Comparison of ENCODE assay signal across 19 cellular contexts in the genomic region with DNA sequence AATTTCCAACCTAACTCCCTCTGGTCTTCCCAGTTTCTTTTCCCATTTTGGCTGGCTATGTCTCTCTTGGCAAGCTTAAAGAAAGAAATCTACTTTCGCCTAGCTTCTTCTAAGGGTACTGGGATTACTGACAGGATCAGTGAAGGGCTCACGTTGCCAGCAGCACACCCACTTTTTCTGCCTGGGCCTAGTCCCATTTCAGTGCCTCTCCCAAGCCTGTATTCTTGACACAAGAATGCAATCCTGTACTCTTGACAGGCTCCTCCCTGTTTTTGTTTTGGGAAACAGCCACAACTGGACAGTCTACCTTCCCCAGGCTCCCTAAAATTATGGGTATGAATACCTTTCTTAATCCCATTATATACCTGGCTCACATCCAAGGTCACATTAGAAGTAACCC.
DNase-seq lines count a peak whose midpoint lies in the region; ATAC-seq and TF ChIP-seq lines count a peak whose summit lies in the region.
"Had no signal": no experiment of that assay in that cellular context is flagged by ENCODE, and none has a peak within 500 bp of the region (broad histone marks: within the 10 kb centered on the region; RNA-seq: fewer than 3 reads in every experiment).

No MANE protein-coding gene starts in this region.

- H3K36me3 Mint-ChIP-seq in mesothelial cell of epicardium (peaks cover 7% of the 10 kb centered on the region), progenitor cell of endocrine pancreas (ENCODE audit: insufficient read depth) (peaks cover 2% of the 10 kb centered on the region)

- H3K4me3 Mint-ChIP-seq in mesothelial cell of epicardium: no peak overlapping the region
- no peak overlapping the region for H3K4me3 Mint-ChIP-seq in progenitor cell of endocrine pancreas (ENCODE audit: low read depth)

- peak; percentile 38 for ATAC-seq in Right ventricle myocardium inferior
- no peak for ATAC-seq in GM19035 (IDR thresholded peaks at IDR 0.05; ENCODE audit: unreplicated experiment)

- TF ChIP-seq CTCF in esophagus squamous epithelium (IDR thresholded peaks at IDR 0.05) (peak in 2 of 6 experiments; percentile 15 to 36), mesothelial cell of epicardium (IDR thresholded peaks at IDR 0.05; ENCODE audit: unreplicated experiment) (no peak), esophagus muscularis mucosa (IDR thresholded peaks at IDR 0.05) (no peak), progenitor cell of endocrine pancreas (IDR thresholded peaks at IDR 0.05; ENCODE audit: unreplicated experiment) (no peak)

- DNase-seq in Right ventricle myocardium inferior (ENCODE audit: missing footprints) (no peak), cardiac septum (ENCODE audit: low spot score) (no peak), esophagus squamous epithelium (lab: John Stamatoyannopoulos, UW) (no peak), mesothelial cell of epicardium (ENCODE audit: low spot score in 2 of 2, unreplicated experiment in 2 of 2) (no peak), esophagus muscularis mucosa (ENCODE audit: extremely low spot score) (no peak), progenitor cell of endocrine pancreas (ENCODE audit: low spot score, unreplicated experiment) (no peak)
- DNase-seq in NK-92 treated with Interleukin-12 subunit alpha and Interleukin-12 subunit beta, amount 100 ng/mL, for 24 hours (lab: John Stamatoyannopoulos, UW): no peak
- DNase-seq: BE2C, DMS53, GDM1, KG1, NCI-H1105, NCI-H146, NCI-H2029, NCI-H2171, NCI-H526 treated with DMSO at 0.1 percent for 48 hours, SHP77 treated with DMSO at 0.1 percent for 48 hours had no signal

- intact Hi-C loops in Right ventricle myocardium inferior (cut with DNase I) (no loop called here), cardiac septum (cut with DNase I) (no loop called here), esophagus squamous epithelium (cut with DNase I) (no loop called here), esophagus muscularis mucosa (cut with DNase I) (no loop called here)

- H3K27ac ChIP-seq in esophagus squamous epithelium (peak overlapping the region in 3 of 4 donors; percentile 32 to 74 (median 65)), esophagus muscularis mucosa (replicated peaks in 1 of 4) (peak overlapping the region in 1 of 4 donors; percentile 13)
- H3K27ac ChIP-seq: SK-N-MC had no signal

- no peaks in the 10 kb centered on the region for H3K27me3 Mint-ChIP-seq in mesothelial cell of epicardium (ENCODE audit: low read depth)
- no peaks in the 10 kb centered on the region for H3K27me3 Mint-ChIP-seq in progenitor cell of endocrine pancreas

- H3K4me3 ChIP-seq in esophagus squamous epithelium: no peak overlapping the region
- no peak overlapping the region for H3K4me3 ChIP-seq in esophagus muscularis mucosa
- H3K4me3 ChIP-seq: SK-N-MC had no signal

- H3K27me3 ChIP-seq in esophagus squamous epithelium (no peaks in the 10 kb centered on the region), esophagus muscularis mucosa (no peaks in the 10 kb centered on the region)

- WGBS in esophagus squamous epithelium, 2 donors: 17 to 40% methylated on average over 2 of the region's 2 CpGs
- WGBS in esophagus muscularis mucosa: 67% methylated on average over 2 of the region's 2 CpGs

- no peaks in the 10 kb centered on the region for H3K9me3 ChIP-seq in esophagus squamous epithelium
- no peaks in the 10 kb centered on the region for H3K9me3 ChIP-seq in esophagus muscularis mucosa
- H3K9me3 ChIP-seq: BE2C had no signal

- no peak for TF ChIP-seq POLR2A in esophagus squamous epithelium (IDR thresholded peaks at IDR 0.05)
- TF ChIP-seq POLR2A in esophagus muscularis mucosa (IDR thresholded peaks at IDR 0.05; ENCODE audit: low read depth): no peak

- H3K9me3 Mint-ChIP-seq in mesothelial cell of epicardium (no peaks in the 10 kb centered on the region), progenitor cell of endocrine pancreas (ENCODE audit: low read depth) (no peaks in the 10 kb centered on the region)

- TF ChIP-seq EP300 in esophagus muscularis mucosa (IDR thresholded peaks at IDR 0.05): no peak

- peak overlapping the region; percentile 72 for H3K27ac Mint-ChIP-seq in mesothelial cell of epicardium
- H3K27ac Mint-ChIP-seq in progenitor cell of endocrine pancreas: no peak overlapping the region

- H3K4me1 ChIP-seq in esophagus squamous epithelium (peaks cover 0 to 48% (median 0%) of the 10 kb centered on the region in 3 donors), esophagus muscularis mucosa (peaks cover 0 to 16% (median 15%) of the 10 kb centered on the region in 4 donors)
- H3K4me1 ChIP-seq: BE2C had no signal

- H3K36me3 ChIP-seq in esophagus squamous epithelium (peaks cover 0 to 7% (median 0%) of the 10 kb centered on the region in 3 donors), esophagus muscularis mucosa (peaks cover 0 to 9% (median 2%) of the 10 kb centered on the region in 4 donors)
- H3K36me3 ChIP-seq: BE2C had no signal

- H3K4me1 Mint-ChIP-seq in mesothelial cell of epicardium (peaks cover 36% of the 10 kb centered on the region), progenitor cell of endocrine pancreas (ENCODE audit: low read depth) (no peaks in the 10 kb centered on the region)
